In the genomic region with DNA sequence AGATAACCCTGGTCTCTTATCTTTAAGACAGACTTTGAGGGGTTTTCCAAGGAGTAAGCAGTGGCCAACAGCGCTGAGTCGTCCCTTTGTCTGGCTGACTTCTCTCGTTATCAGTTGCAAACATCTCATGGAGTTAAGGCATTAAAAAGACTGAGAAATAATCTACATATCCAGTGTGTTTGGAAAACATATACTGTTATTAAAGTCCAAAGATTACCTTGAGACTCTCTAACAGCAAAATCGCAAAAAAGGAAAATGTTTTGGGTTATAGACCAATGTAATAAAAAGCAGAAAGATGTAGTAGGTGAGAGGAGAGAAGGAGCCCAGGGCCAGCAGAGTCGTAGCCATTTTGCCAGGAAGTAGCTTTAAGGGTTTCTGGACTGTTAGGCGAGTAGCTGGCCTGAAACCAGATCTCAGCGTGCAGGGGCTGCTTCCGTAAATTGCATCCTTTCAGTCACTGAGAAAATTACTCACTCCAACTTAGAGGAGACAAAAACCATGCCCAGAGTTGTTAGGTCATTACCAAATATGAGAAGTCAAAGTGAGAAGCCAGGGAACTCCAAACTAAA, we compare ENCODE assay signal across 9 cellular contexts. TPM values are rescaled to one million over a fixed set of nuclear protein-coding genes. Genes with fewer than 3 reads are reported as not detected.
A peak's percentile ranks its signal among the peaks of the same experiment; 100 is the strongest.
DNase-seq lines count a peak whose midpoint lies in the region; ATAC-seq, FAIRE-seq and TF ChIP-seq lines count a peak whose summit lies in the region.
"Had no signal": no experiment of that assay in that cellular context is flagged by ENCODE, and none has a peak within 500 bp of the region (broad histone marks: within the 10 kb centered on the region; RNA-seq: fewer than 3 reads in every experiment).

No MANE protein-coding gene starts in this region.

- H3K4me1 ChIP-seq in astrocyte (ENCODE audit: insufficient read depth, low read length) (peaks cover 6% of the 10 kb centered on the region), HAP-1 (no peaks in the 10 kb centered on the region)

- H3K27me3 ChIP-seq in astrocyte (ENCODE audit: insufficient read depth, low read length) (peaks cover 2% of the 10 kb centered on the region), HAP-1 (ENCODE audit: low read depth) (no peaks in the 10 kb centered on the region)

- H3K9me3 Mint-ChIP-seq in astrocyte (ENCODE audit: unreplicated experiment) = peaks cover 6% of the 10 kb centered on the region
- H3K9me3 Mint-ChIP-seq in progenitor cell of endocrine pancreas (ENCODE audit: low read depth) = peaks cover 5% of the 10 kb centered on the region
- peaks cover 3% of the 10 kb centered on the region for H3K9me3 Mint-ChIP-seq in activated CD4-positive, alpha-beta T cell treated with anti-CD3 and anti-CD28 coated beads, Interleukin-2, amount 10 ng/mL, durations not matched to agents 24 days and 14 days

- H3K36me3 Mint-ChIP-seq in astrocyte (ENCODE audit: low read depth, unreplicated experiment) (peaks cover 2% of the 10 kb centered on the region), progenitor cell of endocrine pancreas (ENCODE audit: insufficient read depth) (no peaks in the 10 kb centered on the region)
- no peaks in the 10 kb centered on the region for H3K36me3 Mint-ChIP-seq in activated CD4-positive, alpha-beta T cell treated with anti-CD3 and anti-CD28 coated beads, Interleukin-2, amount 10 ng/mL, durations not matched to agents 24 days and 14 days (ENCODE audit: low read depth)

- no peaks in the 10 kb centered on the region for H3K27me3 Mint-ChIP-seq in astrocyte (ENCODE audit: low read depth, unreplicated experiment)
- H3K27me3 Mint-ChIP-seq in progenitor cell of endocrine pancreas = peaks cover 14% of the 10 kb centered on the region
- peaks cover 19% of the 10 kb centered on the region for H3K27me3 Mint-ChIP-seq in activated CD4-positive, alpha-beta T cell treated with anti-CD3 and anti-CD28 coated beads, Interleukin-2, amount 10 ng/mL, durations not matched to agents 24 days and 14 days

- H3K9me3 ChIP-seq in astrocyte (ENCODE audit: insufficient read depth, low read depth, low read length) = no peaks in the 10 kb centered on the region
- peaks cover 6% of the 10 kb centered on the region; the same call in 1 of the 2 replicates for H3K9me3 ChIP-seq in HAP-1

- H3K4me1 Mint-ChIP-seq in astrocyte (ENCODE audit: low read depth, unreplicated experiment) = peaks cover 10% of the 10 kb centered on the region
- H3K4me1 Mint-ChIP-seq in progenitor cell of endocrine pancreas (ENCODE audit: low read depth) = peaks cover 5% of the 10 kb centered on the region
- H3K4me1 Mint-ChIP-seq in activated CD4-positive, alpha-beta T cell treated with anti-CD3 and anti-CD28 coated beads, Interleukin-2, amount 10 ng/mL, durations not matched to agents 24 days and 14 days = no peaks in the 10 kb centered on the region

- ATAC-seq in GM19463 (IDR thresholded peaks at IDR 0.05; ENCODE audit: unreplicated experiment) (peak; percentile 48), HG03432 (IDR thresholded peaks at IDR 0.05; ENCODE audit: unreplicated experiment) (peak; percentile 66)

- intact Hi-C loops in activated CD4-positive, alpha-beta T cell treated with anti-CD3 and anti-CD28 coated beads, Interleukin-2, amount 10 ng/mL, durations not matched to agents 24 days and 14 days (cut with micrococcal nuclease) = no loop called here

- H3K4me3 ChIP-seq in astrocyte (ENCODE audit: insufficient read depth, low read depth, low read length) = no peak overlapping the region
- no peak overlapping the region for H3K4me3 ChIP-seq in HAP-1

- no peaks in the 10 kb centered on the region for H3K79me2 ChIP-seq in astrocyte (ENCODE audit: insufficient read depth, low read length)

- H3K36me3 ChIP-seq in astrocyte (ENCODE audit: insufficient read depth, low read length) (no peaks in the 10 kb centered on the region), HAP-1 (replicated peaks) (no peaks in the 10 kb centered on the region)

- H3K9ac ChIP-seq in astrocyte (ENCODE audit: low read length) = no peak overlapping the region

- H2AFZ ChIP-seq in astrocyte (ENCODE audit: low read depth, low read length) = peak overlapping the region; percentile 67

- TF ChIP-seq CTCF in astrocyte (IDR thresholded peaks at IDR 0.05; ENCODE audit: insufficient read depth, low read depth, low read length) = no peak
- no peak for TF ChIP-seq CTCF in progenitor cell of endocrine pancreas (IDR thresholded peaks at IDR 0.05; ENCODE audit: unreplicated experiment)

- H3K4me3 Mint-ChIP-seq in astrocyte (ENCODE audit: unreplicated experiment) (no peak overlapping the region), progenitor cell of endocrine pancreas (ENCODE audit: low read depth) (no peak overlapping the region)
- no peak overlapping the region for H3K4me3 Mint-ChIP-seq in activated CD4-positive, alpha-beta T cell treated with anti-CD3 and anti-CD28 coated beads, Interleukin-2, amount 10 ng/mL, durations not matched to agents 24 days and 14 days

- DNase-seq in astrocyte (ENCODE audit: low read depth) (peak; percentile 72), progenitor cell of endocrine pancreas (ENCODE audit: low spot score, unreplicated experiment) (no peak), HAP-1 (ENCODE audit: low spot score in 2 of 2) (no peak), SHP77 treated with DMSO at 0.1 percent for 48 hours (lab: John Stamatoyannopoulos, UW) (no peak)
- no peak for DNase-seq in activated CD4-positive, alpha-beta T cell treated with anti-CD3 and anti-CD28 coated beads for 1 hour
- no peak for DNase-seq in activated CD4-positive, alpha-beta T cell treated with anti-CD3 and anti-CD28 coated beads, Interleukin-2, amount 10 ng/mL, durations not matched to agents 24 days and 14 days

- peak overlapping the region; percentile 17 for H3K27ac ChIP-seq in astrocyte (ENCODE audit: low read depth, low read length)

- H3K4me2 ChIP-seq in astrocyte (ENCODE audit: low read length) = peak overlapping the region; percentile 37

- H3K27ac Mint-ChIP-seq in astrocyte (ENCODE audit: unreplicated experiment) (peak overlapping the region; percentile 38), progenitor cell of endocrine pancreas (peak overlapping the region; percentile 72)
- no peak overlapping the region for H3K27ac Mint-ChIP-seq in activated CD4-positive, alpha-beta T cell treated with anti-CD3 and anti-CD28 coated beads, Interleukin-2, amount 10 ng/mL, durations not matched to agents 24 days and 14 days

- no peaks in the 10 kb centered on the region for H4K20me1 ChIP-seq in astrocyte (ENCODE audit: insufficient read depth, low read length)

- FAIRE-seq in astrocyte (lab: Jason Lieb, UNC) = no peak
- FAIRE-seq: H54 had no signal

- in situ Hi-C loops in HAP-1 (cut with MboI; ENCODE audit: low sequenced_read_pairs) = loop anchor here (25.0 kb wide), 1 partner anchor 1139 kb away; no protein-coding TSS in a partner anchor

RNA-seq across cellular contexts. Expression of gene MYLK4, which starts 24.6 kb away (rescaled TPM):
- 0.23 and 0.55 TPM in 2 replicates for total RNA-seq in astrocyte
- 0.60 and 0.80 TPM in 2 replicates for total RNA-seq in progenitor cell of endocrine pancreas
- total RNA-seq in activated CD4-positive, alpha-beta T cell treated with anti-CD3 and anti-CD28 coated beads, Interleukin-2, amount 10 ng/mL, durations not matched to agents 24 days and 14 days = 0.07 and 0.14 TPM in 2 replicates

RNA-seq across cellular contexts. Expression of gene WRNIP1, which starts 39.1 kb away (rescaled TPM):
- 31.3 and 31.5 TPM in 2 replicates for total RNA-seq in astrocyte
- 40.4 and 42.5 TPM in 2 replicates for total RNA-seq in progenitor cell of endocrine pancreas
- 49.3 and 50.5 TPM in 2 replicates for total RNA-seq in activated CD4-positive, alpha-beta T cell treated with anti-CD3 and anti-CD28 coated beads, Interleukin-2, amount 10 ng/mL, durations not matched to agents 24 days and 14 days
